ENCODE assay signal across 19 cellular contexts in the genomic region with DNA sequence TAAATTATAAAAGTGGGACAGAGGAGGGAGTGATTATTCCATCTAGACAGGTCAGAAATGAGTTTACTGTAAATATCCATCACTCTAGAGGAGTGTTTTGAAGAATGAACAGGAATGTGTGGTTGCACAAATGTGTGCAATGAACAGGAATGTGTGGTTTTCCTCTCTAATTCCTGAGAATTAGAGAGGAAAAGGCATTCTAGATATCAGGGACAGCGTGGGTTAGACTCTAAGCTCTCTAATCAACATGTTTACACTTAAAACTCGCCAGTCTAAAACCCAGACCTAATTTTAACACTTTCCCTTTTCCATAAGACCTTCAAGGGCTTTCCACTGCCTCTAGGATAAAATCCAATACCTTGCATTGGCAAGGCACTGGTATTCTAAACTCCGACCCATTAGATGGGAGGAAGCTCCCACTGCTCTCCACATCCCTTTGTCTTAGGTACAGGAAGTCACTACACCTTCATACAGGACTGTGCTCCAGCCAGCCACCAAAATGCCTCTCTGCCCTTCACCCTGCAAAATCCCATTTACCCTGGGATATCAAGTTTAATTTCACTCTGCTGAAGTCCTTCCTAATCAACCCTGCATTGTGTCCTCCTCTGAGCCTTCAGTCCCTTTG.
A peak's percentile ranks its signal among the peaks of the same experiment; 100 is the strongest.
DNase-seq lines count a peak whose midpoint lies in the region; ATAC-seq, FAIRE-seq and TF ChIP-seq lines count a peak whose summit lies in the region.
"Had no signal": no experiment of that assay in that cellular context is flagged by ENCODE, and none has a peak within 500 bp of the region (broad histone marks: within the 10 kb centered on the region; RNA-seq: fewer than 3 reads in every experiment).

No MANE protein-coding gene starts in this region.

- peaks cover 25% of the 10 kb centered on the region for H3K4me1 ChIP-seq in SJCRH30
- peaks cover 59% of the 10 kb centered on the region for H3K4me1 ChIP-seq in endothelial cell of umbilical vein (ENCODE audit: control insufficient read depth, extremely low read depth, insufficient read depth, low read length)
- H3K4me1 ChIP-seq in thyroid gland: peaks cover 18 to 36% of the 10 kb centered on the region in 2 donors

- no peaks in the 10 kb centered on the region for H3K36me3 Mint-ChIP-seq in stimulated activated naive B cell treated with anti-CD40 and anti-IgM and Interleukin-4, amounts not matched to agents 10 μg/mL and 1 μg/mL and 100 μg/mL, for 72 hours
- H3K36me3 Mint-ChIP-seq: activated naive CD8-positive, alpha-beta T cell treated with anti-CD3 and anti-CD28 coated beads for 36 hours had no signal

- H3K9me1 ChIP-seq in endothelial cell of umbilical vein (replicated peaks; ENCODE audit: control insufficient read depth, extremely low read depth, insufficient read depth, low read length): no peaks in the 10 kb centered on the region

- H3K9me3 Mint-ChIP-seq in stimulated activated naive B cell treated with anti-CD40 and anti-IgM and Interleukin-4, amounts not matched to agents 10 μg/mL and 1 μg/mL and 100 μg/mL, for 72 hours: no peaks in the 10 kb centered on the region
- H3K9me3 Mint-ChIP-seq: activated naive CD8-positive, alpha-beta T cell treated with anti-CD3 and anti-CD28 coated beads for 36 hours; activated T-cell treated with anti-CD3 and anti-CD28 coated beads, Interleukin-2, amount 50 U/mL, for 24 hours; stimulated activated naive CD8-positive, alpha-beta T cell treated with anti-CD3 and anti-CD28 coated beads, Interleukin-15, Interleukin-2, amounts not matched to agents 100 ng/mL and 50 ng/mL, for 24 hours had no signal

- peak; percentile 44 for FAIRE-seq in endothelial cell of umbilical vein (lab: Jason Lieb, UNC)
- FAIRE-seq: kidney had no signal

- dilution Hi-C loops in endothelial cell of umbilical vein (cut with MboI; ENCODE audit: extremely low pct_ligation_motif_present, low sequenced_read_pairs): no loop called here

- peak overlapping the region; percentile 59 for H3K4me2 ChIP-seq in endothelial cell of umbilical vein (ENCODE audit: insufficient read depth, low read length)

- H3K4me1 Mint-ChIP-seq in stimulated activated naive B cell treated with anti-CD40 and anti-IgM and Interleukin-4, amounts not matched to agents 10 μg/mL and 1 μg/mL and 100 μg/mL, for 72 hours: no peaks in the 10 kb centered on the region
- H3K4me1 Mint-ChIP-seq: activated naive CD8-positive, alpha-beta T cell treated with anti-CD3 and anti-CD28 coated beads for 36 hours; B cell had no signal

- no TSS peak for BruUV-seq in endothelial cell of umbilical vein (replicated peaks; lab: Mats Ljungman, UMichigan)

- H3K27ac Mint-ChIP-seq in stimulated activated naive B cell treated with anti-CD40 and anti-IgM and Interleukin-4, amounts not matched to agents 10 μg/mL and 1 μg/mL and 100 μg/mL, for 72 hours: no peak overlapping the region
- H3K27ac Mint-ChIP-seq: activated naive CD8-positive, alpha-beta T cell treated with anti-CD3 and anti-CD28 coated beads for 36 hours; activated T-cell treated with anti-CD3 and anti-CD28 coated beads, Interleukin-2, amount 50 U/mL, for 24 hours; B cell; stimulated activated naive CD8-positive, alpha-beta T cell treated with anti-CD3 and anti-CD28 coated beads, Interleukin-15, Interleukin-2, amounts not matched to agents 100 ng/mL and 50 ng/mL, for 24 hours had no signal

- no peaks in the 10 kb centered on the region for H4K20me1 ChIP-seq in endothelial cell of umbilical vein (replicated peaks; ENCODE audit: control insufficient read depth, extremely low read depth, insufficient read depth, low read length)

- H3K27ac ChIP-seq in SJCRH30 (peak overlapping the region; percentile 57), endothelial cell of umbilical vein (ENCODE audit: insufficient read depth, low read depth, low read length) (peak overlapping the region; percentile 73), thyroid gland (no peak overlapping the region)

- TF ChIP-seq POLR2A in endothelial cell of umbilical vein (IDR thresholded peaks at IDR 0.05; ENCODE audit: low read depth, low read length): peak; percentile 25
- TF ChIP-seq POLR2A in thyroid gland (IDR thresholded peaks at IDR 0.05): no peak

- no peak overlapping the region for H3K4me3 Mint-ChIP-seq in stimulated activated naive B cell treated with anti-CD40 and anti-IgM and Interleukin-4, amounts not matched to agents 10 μg/mL and 1 μg/mL and 100 μg/mL, for 72 hours
- H3K4me3 Mint-ChIP-seq: activated naive CD8-positive, alpha-beta T cell treated with anti-CD3 and anti-CD28 coated beads for 36 hours; activated T-cell treated with anti-CD3 and anti-CD28 coated beads, Interleukin-2, amount 50 U/mL, for 24 hours; B cell; stimulated activated naive CD8-positive, alpha-beta T cell treated with anti-CD3 and anti-CD28 coated beads, Interleukin-15, Interleukin-2, amounts not matched to agents 100 ng/mL and 50 ng/mL, for 24 hours had no signal

- H2AFZ ChIP-seq in endothelial cell of umbilical vein (ENCODE audit: low read depth, low read length): no peak overlapping the region

- H3K27me3 ChIP-seq in SJCRH30 (no peaks in the 10 kb centered on the region), endothelial cell of umbilical vein (ENCODE audit: control insufficient read depth in 2 of 2, insufficient read depth in 2 of 2, low read length in 2 of 2) (no peaks in the 10 kb centered on the region), thyroid gland (no peaks in the 10 kb centered on the region)

- intact Hi-C loops in endothelial cell of umbilical vein (cut with micrococcal nuclease) (loop anchor here (1.0 kb wide), 1 partner anchor 25 kb away; no protein-coding TSS in a partner anchor), thyroid gland (cut with DNase I) (no loop called here)

- no peak overlapping the region for H3K4me3 ChIP-seq in SJCRH30
- no peak overlapping the region for H3K4me3 ChIP-seq in endothelial cell of umbilical vein (replicated peaks in 1 of 3; ENCODE audit: insufficient read depth in 1 of 3, low read depth in 1 of 3, low read length in 3 of 3)
- no peak overlapping the region for H3K4me3 ChIP-seq in thyroid gland (replicated peaks in 1 of 3)

- WGBS in thyroid gland, 2 donors: 76 to 88% methylated on average over 3 of the region's 3 CpGs

- POLR2A ChIA-PET in endothelial cell of umbilical vein (lab: Charles Lee): interaction anchor here (0.5 to 1.1 kb wide), 2 partner anchors 10 to 814 kb away, joined by 3 read pairs; no protein-coding TSS in a partner anchor

- no peak for TF ChIP-seq CTCF in endothelial cell of umbilical vein (IDR thresholded peaks at IDR 0.05; ENCODE audit: extremely low read depth in 1 of 2, insufficient read depth in 1 of 2, low read depth in 1 of 2, low read length in 2 of 2)
- TF ChIP-seq CTCF in omental fat pad (IDR thresholded peaks at IDR 0.05): no peak
- no peak for TF ChIP-seq CTCF in thyroid gland (IDR thresholded peaks at IDR 0.05)

- DNase-seq in EL: peak; percentile 31
- DNase-seq in SJCRH30: peak in 1 of 2 experiments; percentile 8
- DNase-seq in endothelial cell of umbilical vein (ENCODE audit: low read depth, low spot score): peak; percentile 43
- no peak for DNase-seq in omental fat pad (ENCODE audit: low spot score)
- DNase-seq in thyroid gland: no peak
- DNase-seq in stimulated activated naive B cell treated with anti-CD40 and anti-IgM and Interleukin-4, amounts not matched to agents 10 μg/mL and 1 μg/mL and 100 μg/mL, for 72 hours: no peak
- DNase-seq in NCI-H69 (lab: John Stamatoyannopoulos, UW): no peak
- DNase-seq in CD1c-positive myeloid dendritic cell (ENCODE audit: extremely low spot score): no peak
- DNase-seq: activated CD4-positive, alpha-beta T cell treated with anti-CD3 and anti-CD28 coated beads, Interleukin-2, amount 50 U/mL, for 1 hour; activated naive CD8-positive, alpha-beta T cell treated with anti-CD3 and anti-CD28 coated beads for 36 hours; activated T-cell treated with anti-CD3 and anti-CD28 coated beads, Interleukin-2, amount 50 U/mL, for 24 hours; head of caudate nucleus; KBM-7; kidney; NCI-H1105; posterior cingulate gyrus; stimulated activated CD4-positive, alpha-beta T cell treated with anti-CD3 and anti-CD28 coated beads, Interleukin-12 subunit alpha, Interleukin-12 subunit beta, amount 100 ng/mL, for 4 hours had no signal

- no peak overlapping the region for H3K9ac ChIP-seq in endothelial cell of umbilical vein (replicated peaks; ENCODE audit: extremely low read depth, insufficient read depth, low read length)

- peaks cover 0 to 4% of the 10 kb centered on the region in 2 donors for H3K27me3 Mint-ChIP-seq in stimulated activated naive B cell treated with anti-CD40 and anti-IgM and Interleukin-4, amounts not matched to agents 10 μg/mL and 1 μg/mL and 100 μg/mL, for 72 hours

- CTCF ChIA-PET in endothelial cell of umbilical vein (lab: Charles Lee): interaction anchor here (1.5 to 1.8 kb wide), 2 partner anchors 10 to 54 kb away, joined by 3 to 7 read pairs; no protein-coding TSS in a partner anchor

- peak; percentile 44 for ATAC-seq in omental fat pad (ENCODE audit: low FRiP score)
- no peak for ATAC-seq in stimulated activated naive B cell treated with anti-CD40 and anti-IgM and Interleukin-4, amounts not matched to agents 10 μg/mL and 1 μg/mL and 100 μg/mL, for 72 hours (replicated peaks)

- H3K79me2 ChIP-seq in endothelial cell of umbilical vein (ENCODE audit: control insufficient read depth, insufficient read depth, low read length): peaks cover 97% of the 10 kb centered on the region

- H3K36me3 ChIP-seq in SJCRH30 (no peaks in the 10 kb centered on the region), endothelial cell of umbilical vein (ENCODE audit: control insufficient read depth in 2 of 2, extremely low read depth in 1 of 2, insufficient read depth in 2 of 2, low read length in 2 of 2) (peaks cover 0 to 3% of the 10 kb centered on the region in 2 experiments), thyroid gland (no peaks in the 10 kb centered on the region)

- H3K9me3 ChIP-seq in SJCRH30 (replicated peaks) (no peaks in the 10 kb centered on the region), endothelial cell of umbilical vein (replicated peaks; ENCODE audit: control insufficient read depth, insufficient read depth, low read length) (no peaks in the 10 kb centered on the region), thyroid gland (no peaks in the 10 kb centered on the region)

TF ChIP-seq in endothelial cell of umbilical vein, 7 proteins besides CTCF, POLR2A, EP300 and RAD21:
- TF ChIP-seq MYC (IDR thresholded peaks at IDR 0.05; ENCODE audit: low read depth, low read length) (no peak), GATA2 (IDR thresholded peaks at IDR 0.05; ENCODE audit: insufficient read depth, insufficient read length, low read depth, low read length) (no peak), POLR2AphosphoS5 (IDR thresholded peaks at IDR 0.05; ENCODE audit: insufficient read depth, low read depth, low read length) (peak; percentile 61)
- TF ChIP-seq, protein P1, sequence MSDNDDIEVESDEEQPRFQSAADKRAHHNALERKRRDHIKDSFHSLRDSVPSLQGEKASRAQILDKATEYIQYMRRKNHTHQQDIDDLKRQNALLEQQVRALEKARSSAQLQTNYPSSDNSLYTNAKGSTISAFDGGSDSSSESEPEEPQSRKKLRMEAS (IDR thresholded peaks at IDR 0.05; ENCODE audit: insufficient read depth, insufficient read length): no peak

Comparison
In these comparisons a context has a peak if more than half of its experiments do, and no peak if none do; other contexts are left out.
1. DNase-seq: peak in EL (single experiment) and endothelial cell of umbilical vein (single experiment); none in omental fat pad (single experiment), thyroid gland (0 of 2), stimulated activated naive B cell treated with anti-CD40 and anti-IgM and Interleukin-4, amounts not matched to agents 10 μg/mL and 1 μg/mL and 100 μg/mL, for 72 hours (single experiment), NCI-H69 (single experiment) and CD1c-positive myeloid dendritic cell (single experiment).
2. H3K27ac ChIP-seq: peak in SJCRH30 (single experiment) and endothelial cell of umbilical vein (single experiment); none in thyroid gland (0 of 3).